In genomic region chr4:99103166-99103565, GRCh38 we compare ENCODE assay signal across 33 cellular contexts. TPM values are rescaled to one million over a fixed set of nuclear protein-coding genes. Genes with fewer than 3 reads are reported as not detected.
"Had no signal": no experiment of that assay in that cellular context is flagged by ENCODE, and none has a peak within 500 bp of the region (broad histone marks: within the 10 kb centered on the region; RNA-seq: fewer than 3 reads in every experiment).

No MANE protein-coding gene starts in this region.

- H3K4me1 ChIP-seq: left lung, lower lobe of right lung, neural progenitor cell, right atrium auricular region, right lobe of liver, stomach, testis, thyroid gland, transverse colon, upper lobe of left lung, vagina had no signal

- H3K4me3 Mint-ChIP-seq: naive B cell; natural killer cell; nephron progenitor cell; neural progenitor cell; stimulated activated naive B cell treated with anti-CD40 and anti-IgM and Interleukin-4, amounts not matched to agents 10 μg/mL and 1 μg/mL and 100 μg/mL, for 72 hours had no signal

- ATAC-seq: left cardiac atrium; left lung; lower lobe of right lung; natural killer cell; right lobe of liver; stimulated activated naive B cell treated with anti-CD40 and anti-IgM and Interleukin-4, amounts not matched to agents 10 μg/mL and 1 μg/mL and 100 μg/mL, for 72 hours; stimulated activated naive CD8-positive, alpha-beta T cell treated with anti-CD3 and anti-CD28 coated beads, Interleukin-15, Interleukin-2, amounts not matched to agents 100 U/mL and 50 U/mL, for 24 hours had no signal

- H3K27me3 Mint-ChIP-seq: progenitor cell of endocrine pancreas; stimulated activated naive B cell treated with anti-CD40 and anti-IgM and Interleukin-4, amounts not matched to agents 10 μg/mL and 1 μg/mL and 100 μg/mL, for 72 hours had no signal

- H3K9me3 ChIP-seq: left lung, lower lobe of right lung, neutrophil, ovary, right atrium auricular region, right lobe of liver, stomach, testis, thyroid gland, transverse colon, upper lobe of left lung, vagina had no signal

- H3K27ac Mint-ChIP-seq: naive B cell; natural killer cell; nephron progenitor cell; neural progenitor cell; progenitor cell of endocrine pancreas; stimulated activated naive B cell treated with anti-CD40 and anti-IgM and Interleukin-4, amounts not matched to agents 10 μg/mL and 1 μg/mL and 100 μg/mL, for 72 hours had no signal

- H3K4me2 ChIP-seq: hepatocyte, neural progenitor cell, smooth muscle cell had no signal

- H3K9me3 Mint-ChIP-seq: naive B cell; natural killer cell; stimulated activated naive B cell treated with anti-CD40 and anti-IgM and Interleukin-4, amounts not matched to agents 10 μg/mL and 1 μg/mL and 100 μg/mL, for 72 hours had no signal

- H3K79me2 ChIP-seq: hepatocyte had no signal

- H3K4me3 ChIP-seq: hepatocyte, left lung, lower lobe of right lung, neural progenitor cell, ovary, right atrium auricular region, right lobe of liver, smooth muscle cell, stomach, testis, thyroid gland, transverse colon, upper lobe of left lung, vagina had no signal

- DNase-seq: kidney glomerular epithelial cell; left cardiac atrium; left lung; lower lobe of right lung; mammary epithelial cell; mesenchymal stem cell; naive B cell; natural killer cell; nephron progenitor cell; occipital lobe; ovary; right lobe of liver; stimulated activated CD4-positive, alpha-beta T cell treated with anti-CD3 and anti-CD28 coated beads, Interleukin-15, amount 100 ng/mL, for 24 hours; stimulated activated CD4-positive, alpha-beta T cell treated with anti-CD3 and anti-CD28 coated beads, Interleukin-2, amount 100 ng/mL, for 24 hours; stimulated activated CD4-positive, alpha-beta T cell treated with anti-CD3 and anti-CD28 coated beads, Interleukin-4, amount 100 ng/mL, for 1 hour; stimulated activated naive B cell treated with anti-CD40 and anti-IgM and Interleukin-4, amounts not matched to agents 10 μg/mL and 1 μg/mL and 100 μg/mL, for 72 hours; stimulated activated naive CD8-positive, alpha-beta T cell treated with anti-CD3 and anti-CD28 coated beads, Interleukin-15, Interleukin-2, amounts not matched to agents 100 U/mL and 50 U/mL, for 24 hours; stomach; testis; thyroid gland; transverse colon; upper lobe of left lung had no signal

- H3K36me3 ChIP-seq: left lung, lower lobe of right lung, neural progenitor cell, neutrophil, ovary, right atrium auricular region, right lobe of liver, stomach, thyroid gland, transverse colon, upper lobe of left lung, vagina had no signal

- H3K27me3 ChIP-seq: hepatocyte, left lung, neural progenitor cell, neutrophil, ovary, right atrium auricular region, right lobe of liver, stomach, testis, thyroid gland, transverse colon, upper lobe of left lung, vagina had no signal

- H3K36me3 Mint-ChIP-seq: natural killer cell had no signal

- H2AFZ ChIP-seq: hepatocyte, neural progenitor cell had no signal

- H3K9ac ChIP-seq: neural progenitor cell had no signal

- H3K27ac ChIP-seq: hepatocyte, left lung, lower lobe of right lung, neural progenitor cell, neutrophil, ovary, right atrium auricular region, right lobe of liver, stomach, testis, thyroid gland, transverse colon, upper lobe of left lung, vagina had no signal

- H3K4me1 Mint-ChIP-seq: natural killer cell; stimulated activated naive B cell treated with anti-CD40 and anti-IgM and Interleukin-4, amounts not matched to agents 10 μg/mL and 1 μg/mL and 100 μg/mL, for 72 hours had no signal

RNA-seq across cellular contexts. Expression of gene ADH4, which starts 40.9 kb away (rescaled TPM):
- total RNA-seq: left lung, mammary epithelial cell, mononuclear cell, natural killer cell, occipital lobe, progenitor cell of endocrine pancreas, pulmonary artery endothelial cell, right atrium auricular region, smooth muscle cell, testis, urinary bladder had no signal
- polyA plus RNA-seq: keratinocyte, mammary epithelial cell, smooth muscle cell had no signal
